8 cellular contexts compared by ENCODE assay signal in genomic region chr11:61814242-61814957, GRCh38. TPM values are rescaled to one million over a fixed set of nuclear protein-coding genes. Genes with fewer than 3 reads are reported as not detected.
DNase-seq lines count a peak whose midpoint lies in the region; ATAC-seq and TF ChIP-seq lines count a peak whose summit lies in the region.

No MANE protein-coding gene starts in this region.

- no peaks in the 10 kb centered on the region for H3K27me3 ChIP-seq in GM23248 (replicated peaks; ENCODE audit: insufficient read depth)
- no peaks in the 10 kb centered on the region for H3K27me3 ChIP-seq in SU-DHL-6 (ENCODE audit: low read length)
- H3K27me3 ChIP-seq in esophagus (ENCODE audit: control insufficient read depth in 1 of 2, insufficient read depth in 2 of 2, low read length in 2 of 2) = no peaks in the 10 kb centered on the region
- H3K27me3 ChIP-seq in neural cell (ENCODE audit: insufficient read depth, low read depth, low read length) = no peaks in the 10 kb centered on the region

- no peaks in the 10 kb centered on the region for H3K4me1 ChIP-seq in GM23248 (ENCODE audit: insufficient read depth)
- peaks cover 3 to 23% of the 10 kb centered on the region in 2 donors for H3K4me1 ChIP-seq in esophagus (ENCODE audit: control insufficient read depth in 2 of 2, insufficient read depth in 2 of 2, low read length in 1 of 2)

- H3K4me2 ChIP-seq in GM23248 (ENCODE audit: unreplicated experiment) = peak overlapping the region; percentile 94
- peak overlapping the region; percentile 64 for H3K4me2 ChIP-seq in SU-DHL-6 (ENCODE audit: low read depth, low read length, poor library complexity, severe bottlenecking)
- H3K4me2 ChIP-seq in neural cell (ENCODE audit: low read length) = peak overlapping the region; percentile 75

- peak overlapping the region; percentile 84 for H3K9ac ChIP-seq in GM23248
- H3K9ac ChIP-seq in SU-DHL-6 (ENCODE audit: low read length) = peak overlapping the region; percentile 73
- peak overlapping the region; percentile 97 for H3K9ac ChIP-seq in neural cell (ENCODE audit: low read length)

- in situ Hi-C loops in ACHN (cut with HindIII; ENCODE audit: low pct_ligation_motif_present, low pct_unique_long_range_greater_than_20kb, low sequenced_read_pairs) = no loop called here
- in situ Hi-C loops in GM23248 (cut with MboI) = no loop called here

- TF ChIP-seq EP300 in neural cell (conservative IDR thresholded peaks at IDR 0.05; ENCODE audit: poor library complexity, severe bottlenecking) = no peak

- peak overlapping the region; percentile 29 for H3K27ac ChIP-seq in GM23248
- H3K27ac ChIP-seq in SU-DHL-6 (ENCODE audit: low read depth, low read length) = peak overlapping the region; percentile 93
- H3K27ac ChIP-seq in esophagus (ENCODE audit: low read depth in 2 of 2, low read length in 1 of 2) = peak overlapping the region; percentile 65 to 91
- H3K27ac ChIP-seq in neural cell (ENCODE audit: low read length) = peak overlapping the region; percentile 93

- DNase-seq in ACHN (peak; percentile 28), GM23248 (peak; percentile 37), NCI-H128 (lab: John Stamatoyannopoulos, UW; ENCODE audit: unreplicated experiment) (no peak), NCI-H524 treated with DMSO at 0.1 percent for 48 hours (lab: John Stamatoyannopoulos, UW) (no peak)

- no peak for ATAC-seq in GM19351 (IDR thresholded peaks at IDR 0.05; ENCODE audit: unreplicated experiment)

- no peaks in the 10 kb centered on the region for H3K36me3 ChIP-seq in GM23248 (ENCODE audit: low read depth)
- 0 out of 2 replicates have a peak, but pooled peaks cover under 1% of the 10 kb centered on the region for H3K36me3 ChIP-seq in SU-DHL-6 (ENCODE audit: low read length)
- H3K36me3 ChIP-seq in esophagus (ENCODE audit: control insufficient read depth in 2 of 2, insufficient read depth in 2 of 2, low read length in 1 of 2) = no peaks in the 10 kb centered on the region
- peaks cover 12% of the 10 kb centered on the region for H3K36me3 ChIP-seq in neural cell (ENCODE audit: insufficient read depth, low read length)

- H3K9me3 ChIP-seq in GM23248 (ENCODE audit: low read depth) (no peaks in the 10 kb centered on the region), SU-DHL-6 (ENCODE audit: insufficient read depth, low read length) (no peaks in the 10 kb centered on the region), esophagus (ENCODE audit: control insufficient read depth in 2 of 2, insufficient read depth in 1 of 2, low read depth in 1 of 2, low read length in 1 of 2) (no peaks in the 10 kb centered on the region), neural cell (ENCODE audit: low read length) (no peaks in the 10 kb centered on the region)

- 81 to 83% methylated on average over 16 of the region's 16 CpGs for WGBS in GM23248 (ENCODE audit: low coverage in 1 of 2, low lambda C conversion rate in 2 of 2, missing lambda C conversion rate in 2 of 2), 2 experiments
- 54 to 67% methylated on average over 16 of the region's 16 CpGs for WGBS in esophagus, 2 donors

- H3K79me2 ChIP-seq in GM23248 (ENCODE audit: insufficient read depth) = no peaks in the 10 kb centered on the region
- 0 out of 2 replicates have a peak, but pooled peaks cover 10% of the 10 kb centered on the region for H3K79me2 ChIP-seq in SU-DHL-6 (ENCODE audit: insufficient read depth, low read length)
- H3K79me2 ChIP-seq in neural cell (replicated peaks; ENCODE audit: insufficient read depth, low read length) = peaks cover 29% of the 10 kb centered on the region

- H4K20me1 ChIP-seq in GM23248 (ENCODE audit: insufficient read depth) (no peaks in the 10 kb centered on the region), SU-DHL-6 (ENCODE audit: low read depth, low read length) (no peaks in the 10 kb centered on the region), neural cell (ENCODE audit: insufficient read depth) (no peaks in the 10 kb centered on the region)

- H3K9me2 ChIP-seq in GM23248 (ENCODE audit: insufficient read depth) = no peaks in the 10 kb centered on the region
- no peaks in the 10 kb centered on the region for H3K9me2 ChIP-seq in SU-DHL-6 (replicated peaks; ENCODE audit: insufficient read depth, low read length)
- no peaks in the 10 kb centered on the region for H3K9me2 ChIP-seq in neural cell (ENCODE audit: insufficient read depth, low read length)

- peaks cover 14% of the 10 kb centered on the region for H3F3A ChIP-seq in GM23248 (ENCODE audit: insufficient read depth)
- peaks cover 20% of the 10 kb centered on the region for H3F3A ChIP-seq in SU-DHL-6 (ENCODE audit: insufficient read depth)
- no peaks in the 10 kb centered on the region for H3F3A ChIP-seq in neural cell (ENCODE audit: insufficient read depth, low read length, poor library complexity, severe bottlenecking)

- no peak for TF ChIP-seq CTCF in SU-DHL-6 (IDR thresholded peaks at IDR 0.05; ENCODE audit: insufficient read depth, low read length, poor library complexity, severe bottlenecking)
- no peak for TF ChIP-seq CTCF in neural cell (IDR thresholded peaks at IDR 0.05; ENCODE audit: poor library complexity, severe bottlenecking)

- H2AFZ ChIP-seq in GM23248 = peak overlapping the region; percentile 84
- H2AFZ ChIP-seq in SU-DHL-6 (ENCODE audit: low read depth, low read length, severe bottlenecking) = peak overlapping the region; percentile 68
- H2AFZ ChIP-seq in neural cell (ENCODE audit: low read depth, low read length) = peak overlapping the region; percentile 70

- H3K4me3 ChIP-seq in GM23248 (peak overlapping the region; percentile 81), SU-DHL-6 (ENCODE audit: insufficient read depth, low read length, poor library complexity, severe bottlenecking) (peak overlapping the region; percentile 64), esophagus (ENCODE audit: low read depth in 1 of 2, low read length in 2 of 2) (peak overlapping the region; percentile 34 to 58), neural cell (ENCODE audit: low read length) (peak overlapping the region; percentile 99)

- no peak for TF ChIP-seq RAD21 in neural cell (conservative IDR thresholded peaks at IDR 0.05)

TF ChIP-seq in neural cell, 6 proteins besides CTCF, POLR2A, EP300 and RAD21:
- no peak for TF ChIP-seq EZH2 (IDR thresholded peaks at IDR 0.05; ENCODE audit: borderline replicate concordance, insufficient read depth, low read length, poor library complexity, severe bottlenecking)
- peak; percentile 46 for TF ChIP-seq POLR2AphosphoS5 (IDR thresholded peaks at IDR 0.05)

RNA-seq across cellular contexts. Expression of gene FADS1, which starts 2.4 kb away (rescaled TPM):
- 12.9 and 44.9 TPM in 2 replicates for total RNA-seq in GM23248 (2014; rRNA removed; shearing (Covaris generic))
- polyA plus RNA-seq in GM23248 (2016; fragmentation: Nextera tagmentation; extraction: Ambion mirVana) = 19.7 and 21.6 TPM in 2 replicates
- 1 to 10 TPM; 1.1 to 1.6 TPM for polyA plus RNA-seq in esophagus
- polyA plus RNA-seq in neural cell = 102 and 119 TPM in 2 replicates
- polyA minus RNA-seq in neural cell = 150 and 199 TPM in 2 replicates

RNA-seq across cellular contexts. Expression of gene FADS2, which starts 13.7 kb away (rescaled TPM):
- 5.2 and 7.7 TPM in 2 replicates for total RNA-seq in GM23248 (2014; rRNA removed; shearing (Covaris generic))
- 5.5 and 6.3 TPM in 2 replicates for polyA plus RNA-seq in GM23248 (2016; fragmentation: Nextera tagmentation; extraction: Ambion mirVana)
- 1 to 10 TPM; 5.1 to 8.7 TPM for polyA plus RNA-seq in esophagus
- polyA plus RNA-seq in neural cell = 145 and 152 TPM in 2 replicates
- polyA minus RNA-seq in neural cell = 211 and 242 TPM in 2 replicates

RNA-seq across cellular contexts. Expression of gene FEN1, which starts 21.7 kb away (rescaled TPM):
- total RNA-seq in GM23248 (2014; rRNA removed; shearing (Covaris generic)) = 29.0 and 29.2 TPM in 2 replicates
- polyA plus RNA-seq in GM23248 (2016; fragmentation: Nextera tagmentation; extraction: Ambion mirVana) (29.1 and 31.5 TPM in 2 replicates), esophagus (10 to 100 TPM in 1 of 2 donors, 1 to 10 TPM in 1; 8.1 to 19.6 TPM), neural cell (27.2 and 33.9 TPM in 2 replicates)
- 22.6 and 23.3 TPM in 2 replicates for polyA minus RNA-seq in neural cell

RNA-seq across cellular contexts. Expression of gene TMEM258, which starts 22.0 kb away (rescaled TPM):
- total RNA-seq in GM23248 (2014; rRNA removed; shearing (Covaris generic)) = 28.5 and 72.8 TPM in 2 replicates
- polyA plus RNA-seq in GM23248 (2016; fragmentation: Nextera tagmentation; extraction: Ambion mirVana) (258 and 259 TPM in 2 replicates), esophagus (100 to 1,000 TPM in 1 of 2 donors, 10 to 100 TPM in 1; 90.3 to 142 TPM), neural cell (134 and 141 TPM in 2 replicates)
- polyA minus RNA-seq in neural cell = 27.8 and 35.9 TPM in 2 replicates

Comparison
In these comparisons a context has a peak if more than half of its experiments do, and no peak if none do; other contexts are left out.
1. DNase-seq: peak in ACHN (single experiment) and GM23248 (single experiment); none in NCI-H128 (single experiment) and NCI-H524 treated with DMSO at 0.1 percent for 48 hours (single experiment).
2. H3K27ac ChIP-seq: peak in every context shown above with its lines; median percentile 93 in SU-DHL-6; 93 in neural cell; 78 in esophagus; 29 in GM23248.
3. H3K4me3 ChIP-seq: peak in every context shown above with its lines; median percentile 99 in neural cell; 81 in GM23248; 64 in SU-DHL-6; 46 in esophagus.
4. RNA of gene FADS2, which starts 13.7 kb away (polyA plus RNA-seq): 145 to 152 TPM in neural cell; 5.1 to 8.7 TPM in esophagus and 5.5 to 6.3 TPM in GM23248; every median in the first group is over 10 times any median in the second.
5. Peak in every context shown above with its lines, with median percentiles within 50 percentile points of each other: H2AFZ ChIP-seq, H3K4me2 ChIP-seq and H3K9ac ChIP-seq.